ENCODE assay signal across 29 cellular contexts in genomic region chr5:118679123-118679940, GRCh38.
DNase-seq lines count a peak whose midpoint lies in the region; ATAC-seq, FAIRE-seq and TF ChIP-seq lines count a peak whose summit lies in the region.
"Had no signal": no experiment of that assay in that cellular context is flagged by ENCODE, and none has a peak within 500 bp of the region (broad histone marks: within the 10 kb centered on the region; RNA-seq: fewer than 3 reads in every experiment).

No MANE protein-coding gene starts in this region.

- intact Hi-C loops in GM12878 (cut with micrococcal nuclease; ENCODE audit: unreplicated experiment): no loop called here

- no peaks in the 10 kb centered on the region for H3K9me3 ChIP-seq in GM12878 (replicated peaks; ENCODE audit: control insufficient read depth, insufficient read depth, low read length)
- H3K9me3 ChIP-seq: adrenal gland, gastrocnemius medialis, ovary, SJCRH30 had no signal

- H3K27ac ChIP-seq in GM12878 (ENCODE audit: control insufficient read depth, insufficient read depth): no peak overlapping the region
- H3K27ac ChIP-seq: adrenal gland, breast epithelium, gastrocnemius medialis, HL-60, lower lobe of right lung, ovary, right atrium auricular region, SJCRH30 had no signal

- WGBS in GM12878 (ENCODE audit: insufficient coverage, insufficient replicate concordance, low lambda C conversion rate, missing lambda C conversion rate): 35% methylated on average over 6 of the region's 6 CpGs

- TF ChIP-seq EP300 in GM12878 (IDR thresholded peaks at IDR 0.05; ENCODE audit: borderline replicate concordance in 1 of 2, control insufficient read depth in 1 of 2, low read depth in 2 of 2, low read length in 2 of 2): no peak

- no peak for TF ChIP-seq POLR2A in GM12878 (IDR thresholded peaks at IDR 0.05; ENCODE audit: low read depth, low read length)

- no peaks in the 10 kb centered on the region for H3K27me3 ChIP-seq in GM12878 (replicated peaks in 1 of 2; ENCODE audit: control insufficient read depth in 2 of 2, insufficient read depth in 2 of 2, low read length in 1 of 2)
- H3K27me3 ChIP-seq: adrenal gland, breast epithelium, gastrocnemius medialis, ovary, right atrium auricular region, SJCRH30 had no signal

- H3K79me2 ChIP-seq in GM12878 (ENCODE audit: control insufficient read depth, insufficient read depth, low read length): no peaks in the 10 kb centered on the region

- SMC1A ChIA-PET in GM12878 (lab: Charles Lee; ENCODE audit: uncharacterized antibody, unreplicated experiment): interaction anchor here (0.7 kb wide), 1 partner anchor 13 kb away, joined by 3 read pairs; no protein-coding TSS in a partner anchor

- TF ChIP-seq CTCF in GM12878 (IDR thresholded peaks at IDR 0.05 in 2 of 3, conservative IDR thresholded peaks at IDR 0.05 in 1 of 3; ENCODE audit: control insufficient read depth in 2 of 3, extremely low read depth in 1 of 3, insufficient read depth in 1 of 3, low read depth in 3 of 3, low read length in 3 of 3) (no peak), osteocyte (IDR thresholded peaks at IDR 0.05) (no peak)

- H3K4me2 ChIP-seq in GM12878 (ENCODE audit: control insufficient read depth, insufficient read depth): no peak overlapping the region; the same call in 1 of the 2 replicates

- H3K4me1 ChIP-seq in GM12878 (ENCODE audit: control insufficient read depth, insufficient read depth, low read length): no peaks in the 10 kb centered on the region
- H3K4me1 ChIP-seq: adrenal gland, breast epithelium, gastrocnemius medialis, lower lobe of right lung, right atrium auricular region, SJCRH30 had no signal

- H3K4me3 Mint-ChIP-seq in osteocyte (ENCODE audit: unreplicated experiment): no peak overlapping the region
- H3K4me3 Mint-ChIP-seq: activated CD4-positive, alpha-beta T cell treated with anti-CD3 and anti-CD28 coated beads for 36 hours; activated CD8-positive, alpha-beta T cell treated with anti-CD3 and anti-CD28 coated beads for 36 hours; activated naive CD4-positive, alpha-beta T cell treated with anti-CD3 and anti-CD28 coated beads for 36 hours; CD4-positive, alpha-beta T cell; HFFc6; naive thymus-derived CD8-positive, alpha-beta T cell had no signal

- TF ChIP-seq RAD21 in GM12878 (IDR thresholded peaks at IDR 0.05; ENCODE audit: insufficient read depth, low read depth, low read length): no peak

- H3K36me3 ChIP-seq in GM12878 (ENCODE audit: control insufficient read depth in 2 of 2, insufficient read depth in 2 of 2, low read length in 1 of 2): no peaks in the 10 kb centered on the region
- H3K36me3 ChIP-seq: adrenal gland, breast epithelium, gastrocnemius medialis, lower lobe of right lung, ovary, right atrium auricular region, SJCRH30 had no signal

- no peaks in the 10 kb centered on the region for H4K20me1 ChIP-seq in GM12878 (ENCODE audit: control insufficient read depth, insufficient read depth)

- in situ Hi-C loops in GM12878 (cut with MboI): no loop called here

- no peak for FAIRE-seq in GM12878 (lab: Jason Lieb, UNC)

- CTCF ChIA-PET in GM12878 (lab: Yijun Ruan, JAX): no interaction called here

- POLR2A ChIA-PET in GM12878 (lab: Charles Lee): no interaction called here

- H3K9ac ChIP-seq in GM12878 (ENCODE audit: control insufficient read depth, insufficient read depth, low read length): no peak overlapping the region

- RAD21 ChIA-PET in GM12878 (lab: Charles Lee; ENCODE audit: unreplicated experiment): no interaction called here

- DNase-seq in GM12878 (ENCODE audit: low read depth, low spot score) (no peak), osteocyte (ENCODE audit: extremely low spot score, unreplicated experiment) (no peak), dermis blood vessel endothelial cell (no peak), NCI-H146 treated with DMSO at 0.1 percent for 48 hours (lab: John Stamatoyannopoulos, UW; ENCODE audit: unreplicated experiment) (no peak), NCI-H82 (lab: John Stamatoyannopoulos, UW) (no peak)
- DNase-seq: activated CD4-positive, alpha-beta T cell treated with anti-CD3 and anti-CD28 coated beads for 36 hours; activated CD8-positive, alpha-beta T cell treated with anti-CD3 and anti-CD28 coated beads for 36 hours; activated naive CD4-positive, alpha-beta T cell treated with anti-CD3 and anti-CD28 coated beads for 36 hours; adrenal gland; AML-193; CD4-positive, alpha-beta T cell; effector CD4-positive, alpha-beta T cell; gastrocnemius medialis; HFFc6; lower lobe of right lung; naive thymus-derived CD8-positive, alpha-beta T cell; NCI-H1436 treated with DMSO at 0.1 percent for 48 hours; NCI-H774; ovary; RPMI8226; SJCRH30; stimulated activated CD4-positive, alpha-beta T cell treated with anti-CD3 and anti-CD28 coated beads, Interleukin-2, amount 100 ng/mL, for 24 hours; stimulated activated naive CD8-positive, alpha-beta T cell treated with anti-CD3 and anti-CD28 coated beads, Interleukin-15, Interleukin-2, amounts not matched to agents 100 U/mL and 50 U/mL, for 24 hours; SW 1271 had no signal

- ATAC-seq in GM18867 (IDR thresholded peaks at IDR 0.05; ENCODE audit: unreplicated experiment): peak; percentile 55
- peak; percentile 65 for ATAC-seq in HG03280 (IDR thresholded peaks at IDR 0.05; ENCODE audit: unreplicated experiment)
- ATAC-seq in GM12878: peak; percentile 67
- ATAC-seq: activated CD4-positive, alpha-beta T cell treated with anti-CD3 and anti-CD28 coated beads for 36 hours; activated CD8-positive, alpha-beta T cell treated with anti-CD3 and anti-CD28 coated beads for 36 hours; gastrocnemius medialis; lower lobe of right lung; naive thymus-derived CD8-positive, alpha-beta T cell; stimulated activated naive CD8-positive, alpha-beta T cell treated with anti-CD3 and anti-CD28 coated beads, Interleukin-15, Interleukin-2, amounts not matched to agents 100 U/mL and 50 U/mL, for 24 hours had no signal

- H3K9me3 Mint-ChIP-seq in osteocyte (ENCODE audit: unreplicated experiment): peaks cover 5% of the 10 kb centered on the region

- no peaks in the 10 kb centered on the region for H3K36me3 Mint-ChIP-seq in osteocyte (ENCODE audit: unreplicated experiment)

- H3K4me1 Mint-ChIP-seq in osteocyte (ENCODE audit: unreplicated experiment): peaks cover 20% of the 10 kb centered on the region
- H3K4me1 Mint-ChIP-seq: activated CD4-positive, alpha-beta T cell treated with anti-CD3 and anti-CD28 coated beads for 36 hours; naive thymus-derived CD8-positive, alpha-beta T cell had no signal

- no peak overlapping the region; the same call in 1 of the 2 replicates for H2AFZ ChIP-seq in GM12878 (ENCODE audit: control insufficient read depth, low read depth, low read length)

- BruUV-seq in GM12878 (replicated peaks; lab: Mats Ljungman, UMichigan): no TSS peak

- peak overlapping the region; percentile 40 for H3K27ac Mint-ChIP-seq in osteocyte (ENCODE audit: unreplicated experiment)
- H3K27ac Mint-ChIP-seq: activated CD4-positive, alpha-beta T cell treated with anti-CD3 and anti-CD28 coated beads for 36 hours; activated CD8-positive, alpha-beta T cell treated with anti-CD3 and anti-CD28 coated beads for 36 hours; activated naive CD4-positive, alpha-beta T cell treated with anti-CD3 and anti-CD28 coated beads for 36 hours; CD4-positive, alpha-beta T cell; HFFc6; naive thymus-derived CD8-positive, alpha-beta T cell had no signal

- no peak overlapping the region for H3K4me3 ChIP-seq in GM12878
- H3K4me3 ChIP-seq: adrenal gland, gastrocnemius medialis, lower lobe of right lung, ovary, right atrium auricular region, SJCRH30 had no signal

- H3K27me3 Mint-ChIP-seq in osteocyte (ENCODE audit: unreplicated experiment): peaks cover 2% of the 10 kb centered on the region
- H3K27me3 Mint-ChIP-seq: activated CD4-positive, alpha-beta T cell treated with anti-CD3 and anti-CD28 coated beads for 36 hours; CD4-positive, alpha-beta T cell had no signal

TF ChIP-seq in GM12878, 131 proteins besides CTCF, POLR2A, EP300 and RAD21 (continues in another document):
- TF ChIP-seq RUNX3 (IDR thresholded peaks at IDR 0.05; ENCODE audit: low read length) (no peak), ETV6 (conservative IDR thresholded peaks at IDR 0.05 in 1 of 2, IDR thresholded peaks at IDR 0.05 in 1 of 2; ENCODE audit: borderline replicate concordance in 1 of 2, low read depth in 1 of 2) (no peak), HDGF (IDR thresholded peaks at IDR 0.05) (no peak), PKNOX1 (IDR thresholded peaks at IDR 0.05) (no peak), SKIL (IDR thresholded peaks at IDR 0.05; ENCODE audit: low read depth, poor library complexity, severe bottlenecking) (no peak)
